20 cellular contexts compared by ENCODE assay signal in genomic region chr14:21184252-21184651, GRCh38. TPM values are rescaled to one million over a fixed set of nuclear protein-coding genes. Genes with fewer than 3 reads are reported as not detected.
DNase-seq lines count a peak whose midpoint lies in the region; ATAC-seq and TF ChIP-seq lines count a peak whose summit lies in the region.
"Had no signal": no experiment of that assay in that cellular context is flagged by ENCODE, and none has a peak within 500 bp of the region (broad histone marks: within the 10 kb centered on the region; RNA-seq: fewer than 3 reads in every experiment).

No MANE protein-coding gene starts in this region.

- H3K4me1 ChIP-seq in left ventricle myocardium inferior (no peaks in the 10 kb centered on the region), osteoblast (ENCODE audit: insufficient read depth, low read length) (no peaks in the 10 kb centered on the region), tibial nerve (peaks cover 0 to 11% (median 0%) of the 10 kb centered on the region in 4 donors), Caco-2 (no peaks in the 10 kb centered on the region)

- H3K27ac ChIP-seq in left ventricle myocardium inferior (replicated peaks), result peak overlapping the region; percentile 23
- no peak overlapping the region for H3K27ac ChIP-seq in osteoblast (ENCODE audit: low read depth, low read length)
- H3K27ac ChIP-seq in tibial nerve, result peak overlapping the region; percentile 53 to 93 (median 80)
- H3K27ac ChIP-seq in WERI-Rb-1, result no peak overlapping the region

- peaks cover 17% of the 10 kb centered on the region for H3K9me3 ChIP-seq in left ventricle myocardium inferior (replicated peaks)
- no peaks in the 10 kb centered on the region for H3K9me3 ChIP-seq in osteoblast (ENCODE audit: low read depth, low read length)
- peaks cover 0 to 17% (median 2%) of the 10 kb centered on the region in 4 donors for H3K9me3 ChIP-seq in tibial nerve
- H3K9me3 ChIP-seq in WERI-Rb-1 (ENCODE audit: severe bottlenecking), result peaks cover 13% of the 10 kb centered on the region
- H3K9me3 ChIP-seq in Caco-2, result no peaks in the 10 kb centered on the region

- H3K27ac Mint-ChIP-seq in Caco-2 (ENCODE audit: unreplicated experiment), result no peak overlapping the region
- H3K27ac Mint-ChIP-seq: B cell, HFFc6 had no signal

- 22 to 33% methylated on average over 1 of the region's 1 CpG for WGBS in tibial nerve, 2 donors

- peak; percentile 38 for ATAC-seq in Right ventricle myocardium superior (ENCODE audit: poor library complexity)
- ATAC-seq: HepG2 had no signal

- no peak for TF ChIP-seq CTCF in left ventricle myocardium inferior (IDR thresholded peaks at IDR 0.05; ENCODE audit: borderline replicate concordance)
- TF ChIP-seq CTCF in osteoblast (IDR thresholded peaks at IDR 0.05; ENCODE audit: extremely low read depth, low read depth, low read length), result no peak
- TF ChIP-seq CTCF in tibial nerve (IDR thresholded peaks at IDR 0.05), result no peak
- TF ChIP-seq CTCF in WERI-Rb-1 (IDR thresholded peaks at IDR 0.05; ENCODE audit: low read depth, low read length), result no peak
- TF ChIP-seq CTCF in Caco-2 (IDR thresholded peaks at IDR 0.05; ENCODE audit: insufficient read depth in 1 of 2, low read depth in 1 of 2, low read length in 1 of 2, severe bottlenecking in 1 of 2, unreplicated experiment in 1 of 2), result no peak

- POLR2A ChIA-PET in Caco-2 (lab: Charles Lee), result no interaction called here

- H3K4me2 ChIP-seq in osteoblast (ENCODE audit: insufficient read depth, low read length), result no peak overlapping the region

- H3K36me3 ChIP-seq in left ventricle myocardium inferior (no peaks in the 10 kb centered on the region), osteoblast (ENCODE audit: insufficient read depth, low read length) (no peaks in the 10 kb centered on the region), tibial nerve (no peaks in the 10 kb centered on the region), WERI-Rb-1 (no peaks in the 10 kb centered on the region), Caco-2 (ENCODE audit: control insufficient read depth, insufficient read depth, low read length) (no peaks in the 10 kb centered on the region)

- H3K27me3 Mint-ChIP-seq in Caco-2 (ENCODE audit: insufficient read depth, unreplicated experiment), result peaks cover 3% of the 10 kb centered on the region

- CTCF ChIA-PET in Caco-2 (lab: Charles Lee), result no interaction called here

- intact Hi-C loops in Right ventricle myocardium superior (cut with DNase I) (no loop called here), cardiac septum (cut with DNase I) (no loop called here), left ventricle myocardium inferior (cut with micrococcal nuclease) (no loop called here), Caco-2 (cut with micrococcal nuclease; ENCODE audit: unreplicated experiment) (no loop called here)

- TF ChIP-seq EP300 in tibial nerve (IDR thresholded peaks at IDR 0.05), result peak; percentile 59 to 77

- no peaks in the 10 kb centered on the region for H3K79me2 ChIP-seq in osteoblast (ENCODE audit: insufficient read depth, low read length)

- H3K4me3 Mint-ChIP-seq in Caco-2 (ENCODE audit: unreplicated experiment), result no peak overlapping the region
- H3K4me3 Mint-ChIP-seq: B cell; CD4-positive, alpha-beta memory T cell; HFFc6 had no signal

- no TSS peak for BruUV-seq in Caco-2 (replicated peaks; lab: Mats Ljungman, UMichigan)

- H3K27me3 ChIP-seq in left ventricle myocardium inferior (ENCODE audit: low read depth) (no peaks in the 10 kb centered on the region), osteoblast (ENCODE audit: insufficient read depth, low read length) (no peaks in the 10 kb centered on the region), tibial nerve (no peaks in the 10 kb centered on the region), WERI-Rb-1 (ENCODE audit: insufficient read depth, low read depth, severe bottlenecking) (peaks cover 6% of the 10 kb centered on the region), Caco-2 (replicated peaks; ENCODE audit: control insufficient read depth, insufficient read depth, low read length) (no peaks in the 10 kb centered on the region)

- no peak overlapping the region for H3K4me3 ChIP-seq in left ventricle myocardium inferior
- no peak overlapping the region for H3K4me3 ChIP-seq in osteoblast (ENCODE audit: insufficient read depth, low read length)
- H3K4me3 ChIP-seq in tibial nerve, result no peak overlapping the region
- no peak overlapping the region for H3K4me3 ChIP-seq in WERI-Rb-1 (ENCODE audit: low read depth, low read length)
- no peak overlapping the region for H3K4me3 ChIP-seq in Caco-2 (ENCODE audit: low read depth, low read length)

- H3K4me1 Mint-ChIP-seq in Caco-2 (ENCODE audit: low read depth, unreplicated experiment), result no peaks in the 10 kb centered on the region
- H3K4me1 Mint-ChIP-seq: B cell; CD4-positive, alpha-beta memory T cell had no signal

- no peaks in the 10 kb centered on the region for H3K9me3 Mint-ChIP-seq in Caco-2 (ENCODE audit: unreplicated experiment)

- no peak for DNase-seq in Right ventricle myocardium superior
- DNase-seq in cardiac septum (ENCODE audit: low spot score), result no peak
- DNase-seq in left ventricle myocardium inferior, result no peak
- DNase-seq in osteoblast (ENCODE audit: insufficient read length, low spot score, missing footprints), result peak; percentile 36
- no peak for DNase-seq in tibial nerve (ENCODE audit: low spot score in 2 of 2)
- no peak for DNase-seq in WERI-Rb-1
- no peak for DNase-seq in T-helper 2 cell
- no peak for DNase-seq in Caco-2
- DNase-seq: ACHN; C1 segment of cervical spinal cord; CD4-positive, alpha-beta memory T cell; COR-L47; DND-41; GDM1; HCEC 1CT; HFFc6 had no signal

- H2AFZ ChIP-seq in osteoblast (ENCODE audit: low read length), result no peak overlapping the region

- TF ChIP-seq POLR2A in tibial nerve (IDR thresholded peaks at IDR 0.05), result no peak

- H4K20me1 ChIP-seq in osteoblast (ENCODE audit: insufficient read depth, low read length), result no peaks in the 10 kb centered on the region

- no peaks in the 10 kb centered on the region for H3K36me3 Mint-ChIP-seq in Caco-2 (ENCODE audit: insufficient read depth, unreplicated experiment)
- H3K36me3 Mint-ChIP-seq: CD4-positive, alpha-beta memory T cell had no signal

RNA-seq across cellular contexts. Expression of gene OR5AU1, which starts 28.4 kb away (rescaled TPM):
- total RNA-seq in Right ventricle myocardium superior (not detected), cardiac septum (not detected), left ventricle myocardium inferior (not detected), osteoblast (not detected in 2 replicates), tibial nerve (under 1 TPM in 1 of 4 donors, not detected in 3; 0.39 TPM), Caco-2 (2022) (not detected in 2 replicates)
- total RNA-seq: A172; B cell; CD4-positive, alpha-beta memory T cell; H4; HepG2; HFFc6 had no signal

Comparison
In these comparisons a context has a peak if more than half of its experiments do, and no peak if none do; other contexts are left out.
1. H3K27ac ChIP-seq: peak in left ventricle myocardium inferior (single experiment) and tibial nerve (4 of 4); none in osteoblast (single experiment) and WERI-Rb-1 (single experiment).